23 cellular contexts compared by ENCODE assay signal in the genomic region with DNA sequence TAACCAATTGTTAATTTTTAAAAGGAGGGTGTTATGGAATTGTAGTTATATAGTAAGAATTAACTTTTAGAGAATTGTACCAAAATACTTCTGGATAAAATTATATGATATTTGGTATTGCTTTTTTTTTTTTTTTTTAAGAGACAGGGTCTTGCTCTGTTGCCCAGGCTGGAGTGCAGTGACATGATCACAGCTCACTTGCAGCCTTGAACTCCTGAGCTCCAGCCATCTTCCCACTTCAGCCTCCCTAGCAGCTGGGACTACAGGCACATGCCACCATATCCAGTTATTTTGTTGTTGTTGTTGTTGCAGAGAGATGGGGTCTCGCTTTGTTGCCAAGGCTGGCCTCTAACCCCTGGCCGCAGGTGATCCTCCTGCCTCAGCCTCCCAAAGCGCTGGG. TPM values are rescaled to one million over a fixed set of nuclear protein-coding genes. Genes with fewer than 3 reads are reported as not detected.
DNase-seq lines count a peak whose midpoint lies in the region; ATAC-seq, FAIRE-seq and TF ChIP-seq lines count a peak whose summit lies in the region.
"Had no signal": no experiment of that assay in that cellular context is flagged by ENCODE, and none has a peak within 500 bp of the region (broad histone marks: within the 10 kb centered on the region; RNA-seq: fewer than 3 reads in every experiment).

No MANE protein-coding gene starts in this region.

- H3K27me3 Mint-ChIP-seq in WTC11 (ENCODE audit: low read depth): no peaks in the 10 kb centered on the region
- H3K27me3 Mint-ChIP-seq: B cell had no signal

- H4K91ac ChIP-seq in H1 (replicated peaks; ENCODE audit: insufficient read length, low read length): no peak overlapping the region

- H3K4me1 ChIP-seq in HepG2 (ENCODE audit: insufficient read depth, low read length) (peaks cover 61% of the 10 kb centered on the region), right lobe of liver (peaks cover 0 to 4% (median 1%) of the 10 kb centered on the region in 4 donors), H1 (replicated peaks in 1 of 4; ENCODE audit: control insufficient read depth in 3 of 4, insufficient read depth in 4 of 4, low read length in 3 of 4) (peaks cover 11 to 28% (median 16%) of the 10 kb centered on the region in 4 experiments), transverse colon (no peaks in the 10 kb centered on the region)

- no peaks in the 10 kb centered on the region for H3K36me3 ChIP-seq in HepG2 (replicated peaks in 1 of 2; ENCODE audit: control insufficient read depth in 1 of 2, insufficient read depth in 2 of 2, low read length in 2 of 2)
- no peaks in the 10 kb centered on the region for H3K36me3 ChIP-seq in right lobe of liver
- H3K36me3 ChIP-seq in H1 (ENCODE audit: control insufficient read depth in 2 of 4, insufficient read depth in 4 of 4, low read length in 3 of 4): no peaks in the 10 kb centered on the region
- no peaks in the 10 kb centered on the region for H3K36me3 ChIP-seq in transverse colon
- H3K36me3 ChIP-seq: BLaER1 had no signal

- CTCF ChIA-PET in HepG2 (lab: Yijun Ruan, JAX; ENCODE audit: low intra/inter-chr PET ratio, low total read pairs) (no interaction called here), WTC11 (lab: Charles Lee) (interaction anchor here (1.8 kb wide), 1 partner anchor 99 kb away, joined by 5 read pairs; no protein-coding TSS in a partner anchor), H1 (lab: Charles Lee; ENCODE audit: partially characterized antibody) (interaction anchor here (1.7 kb wide), 1 partner anchor 23 kb away, joined by 3 read pairs; no protein-coding TSS in a partner anchor)

- H3K9ac ChIP-seq in HepG2 (ENCODE audit: insufficient read depth, low read depth, low read length): no peak overlapping the region
- no peak overlapping the region for H3K9ac ChIP-seq in H1 (replicated peaks in 1 of 4; ENCODE audit: extremely low read depth in 1 of 4, low read depth in 3 of 4, low read length in 3 of 4)
- H3K9ac ChIP-seq: BLaER1 had no signal

- H3K36me3 Mint-ChIP-seq in WTC11: no peaks in the 10 kb centered on the region
- H3K36me3 Mint-ChIP-seq: CD8-positive, alpha-beta T cell had no signal

- H3K4me3 Mint-ChIP-seq in WTC11: no peak overlapping the region
- H3K4me3 Mint-ChIP-seq: B cell; CD14-positive monocyte; CD8-positive, alpha-beta T cell had no signal

- no peak overlapping the region for H3K23ac ChIP-seq in H1 (ENCODE audit: insufficient read length)

- TF ChIP-seq EP300 in HepG2 (IDR thresholded peaks at IDR 0.05; ENCODE audit: low read depth in 2 of 2, low read length in 2 of 2): no peak
- TF ChIP-seq EP300 in HepG2 (CRISPR knock-in tag; IDR thresholded peaks at IDR 0.05; ENCODE audit: borderline replicate concordance): no peak
- TF ChIP-seq EP300 in H1 (IDR thresholded peaks at IDR 0.05; ENCODE audit: borderline replicate concordance in 1 of 2, low read depth in 2 of 2, low read length in 2 of 2): no peak
- no peak for TF ChIP-seq EP300 in transverse colon (IDR thresholded peaks at IDR 0.05; ENCODE audit: low read depth)

- H4K8ac ChIP-seq in H1 (ENCODE audit: extremely low read depth, insufficient read depth, low read length): no peak overlapping the region

- no peaks in the 10 kb centered on the region for H3K23me2 ChIP-seq in H1 (ENCODE audit: low read depth, low read length)

- no peak overlapping the region for H3K14ac ChIP-seq in H1 (ENCODE audit: insufficient read length)

- peaks cover 35% of the 10 kb centered on the region for H3K4me1 Mint-ChIP-seq in WTC11

- H4K20me1 ChIP-seq in HepG2 (ENCODE audit: insufficient read depth, low read length): no peaks in the 10 kb centered on the region
- H4K20me1 ChIP-seq in H1 (replicated peaks in 1 of 2; ENCODE audit: control insufficient read depth in 1 of 2, insufficient read depth in 2 of 2, low read length in 2 of 2): no peaks in the 10 kb centered on the region
- H4K20me1 ChIP-seq: BLaER1 had no signal

- ATAC-seq in HepG2 (no peak), right lobe of liver (no peak), WTC11 (no peak), left lobe of liver (no peak)
- ATAC-seq: CD8-positive, alpha-beta T cell; GM12878 had no signal

- TF ChIP-seq RAD21 in HepG2 (CRISPR knock-in tag; IDR thresholded peaks at IDR 0.05) (no peak), H1 (IDR thresholded peaks at IDR 0.05 in 1 of 2, conservative IDR thresholded peaks at IDR 0.05 in 1 of 2; ENCODE audit: low read depth in 2 of 2, low read length in 2 of 2) (no peak)

- H2BK12ac ChIP-seq in H1 (ENCODE audit: low read depth, low read length): no peak overlapping the region

- FAIRE-seq in HepG2 (lab: Jason Lieb, UNC): no peak
- FAIRE-seq in H1 (lab: Jason Lieb, UNC): no peak
- FAIRE-seq: A204.1, GM12878 had no signal

- H4K5ac ChIP-seq in H1 (ENCODE audit: insufficient read length, low read depth, low read length): no peak overlapping the region

- POLR2A ChIA-PET in HepG2 (lab: Yijun Ruan, JAX) (no interaction called here), WTC11 (lab: Charles Lee) (no interaction called here), H1 (lab: Charles Lee; ENCODE audit: partially characterized antibody) (interaction anchor here (0.7 kb wide), 1 partner anchor 14 kb away, joined by 3 read pairs; no protein-coding TSS in a partner anchor)

- BruUV-seq in HepG2 (replicated peaks; lab: Mats Ljungman, UMichigan): no TSS peak

- no peak overlapping the region for H3K4ac ChIP-seq in H1 (replicated peaks; ENCODE audit: insufficient read length, low read depth, low read length)

- H3K79me1 ChIP-seq in H1 (ENCODE audit: low read depth, low read length): no peaks in the 10 kb centered on the region

- H3K9me3 ChIP-seq in HepG2 (ENCODE audit: low read length) (no peaks in the 10 kb centered on the region), right lobe of liver (no peaks in the 10 kb centered on the region), H1 (ENCODE audit: insufficient read depth in 2 of 2, low read depth in 1 of 2, low read length in 1 of 2) (no peaks in the 10 kb centered on the region), transverse colon (no peaks in the 10 kb centered on the region)
- H3K9me3 ChIP-seq: BLaER1, Caco-2 had no signal

- no peak overlapping the region for H3K18ac ChIP-seq in H1 (ENCODE audit: extremely low read depth, low read length)

- H3K27me3 ChIP-seq in HepG2 (ENCODE audit: control insufficient read depth in 1 of 2, insufficient read depth in 2 of 2, low read length in 2 of 2) (no peaks in the 10 kb centered on the region), right lobe of liver (no peaks in the 10 kb centered on the region), H1 (replicated peaks in 1 of 4; ENCODE audit: control insufficient read depth in 3 of 4, extremely low read depth in 1 of 4, insufficient read depth in 3 of 4, low read length in 3 of 4) (no peaks in the 10 kb centered on the region), transverse colon (peaks cover 17% of the 10 kb centered on the region)
- H3K27me3 ChIP-seq: BLaER1 had no signal

- intact Hi-C loops in HepG2 (cut with micrococcal nuclease; ENCODE audit: unreplicated experiment) (no loop called here), right lobe of liver (cut with DNase I) (no loop called here), transverse colon (cut with DNase I; ENCODE audit: low total_unique reads) (no loop called here)

- TF ChIP-seq POLR2A in HepG2 (IDR thresholded peaks at IDR 0.05; ENCODE audit: insufficient read depth in 1 of 2, low read depth in 2 of 2, low read length in 2 of 2) (no peak), right lobe of liver (IDR thresholded peaks at IDR 0.05) (no peak), H1 (IDR thresholded peaks at IDR 0.05; ENCODE audit: control extremely low read depth in 1 of 2, low read depth in 2 of 2, low read length in 2 of 2) (no peak), transverse colon (IDR thresholded peaks at IDR 0.05) (no peak)

- H3K79me2 ChIP-seq in HepG2 (ENCODE audit: insufficient read depth, low read length) (no peaks in the 10 kb centered on the region), H1 (ENCODE audit: control insufficient read depth in 1 of 2, insufficient read depth in 2 of 2, low read length in 2 of 2) (no peaks in the 10 kb centered on the region; a peak in 1 of 4 replicates)

- H3K56ac ChIP-seq in H1 (replicated peaks; ENCODE audit: insufficient read length, low read depth, low read length): no peak overlapping the region

- 100% methylated on average over 3 of the region's 3 CpGs for WGBS in HepG2 (ENCODE audit: low lambda C conversion rate)
- WGBS in right lobe of liver (ENCODE audit: insufficient coverage, low coverage, low lambda C conversion rate, missing lambda C conversion rate): 86% methylated on average over 2 of the region's 3 CpGs
- 89% methylated on average over 3 of the region's 3 CpGs; no CpG with 5 or more reads in 1 of the 2 experiments for WGBS in H1 (ENCODE audit: extremely low coverage in 1 of 2, insufficient coverage in 1 of 2, insufficient read length in 1 of 2, insufficient replicate concordance in 2 of 2, low coverage in 1 of 2, low lambda C conversion rate in 2 of 2, missing lambda C conversion rate in 1 of 2), 2 experiments
- 98% methylated on average over 3 of the region's 3 CpGs; no CpG with 5 or more reads in 1 of the 2 donors for WGBS in transverse colon (ENCODE audit: low coverage in 1 of 2), 2 donors

- H3K4me2 ChIP-seq in HepG2 (ENCODE audit: low read depth, low read length) (no peak overlapping the region), H1 (ENCODE audit: insufficient read depth in 1 of 2, low read depth in 2 of 2, low read length in 2 of 2) (no peak overlapping the region)
- H3K4me2 ChIP-seq: BLaER1 had no signal

- no peak overlapping the region for H2BK120ac ChIP-seq in H1 (replicated peaks; ENCODE audit: low read depth, low read length)

- no peak overlapping the region for H3K27ac Mint-ChIP-seq in WTC11
- H3K27ac Mint-ChIP-seq: B cell; CD14-positive monocyte; CD8-positive, alpha-beta T cell had no signal

- H2BK20ac ChIP-seq in H1 (ENCODE audit: low read length): no peak overlapping the region

- H2BK15ac ChIP-seq in H1 (ENCODE audit: low read length): 0 out of 2 replicates have a peak overlapping the region, but pooled peaks have one; percentile 6

- in situ Hi-C loops in HepG2 (cut with HindIII; ENCODE audit: extremely low pct_ligation_motif_present, low pct_unique_long_range_greater_than_20kb): loop anchor here (25.0 kb wide), 1 partner anchor 462 kb away; no protein-coding TSS in a partner anchor
- in situ Hi-C loops in transverse colon (cut with MboI; ENCODE audit: low pct_ligation_motif_present in 1 of 4, low pct_unique_long_range_greater_than_20kb in 1 of 4, low sequenced_read_pairs in 3 of 4): no loop called here

- H2AFZ ChIP-seq in HepG2 (ENCODE audit: low read length): no peak overlapping the region
- H2AFZ ChIP-seq in H1 (ENCODE audit: low read length): no peak overlapping the region

- DNase-seq in HepG2 (ENCODE audit: low spot score): no peak
- DNase-seq in right lobe of liver: no peak
- no peak for DNase-seq in WTC11 (ENCODE audit: low spot score)
- no peak for DNase-seq in H1 (ENCODE audit: low read depth in 1 of 2, low spot score in 2 of 2)
- DNase-seq in left lobe of liver (ENCODE audit: low spot score): no peak
- no peak for DNase-seq in transverse colon
- no peak for DNase-seq in DMS 273 (lab: John Stamatoyannopoulos, UW; ENCODE audit: unreplicated experiment)
- no peak for DNase-seq in NCI-H1048 (lab: John Stamatoyannopoulos, UW)
- DNase-seq: Caco-2; CD8-positive, alpha-beta T cell; DMS 273 treated with DMSO at 0.1 percent for 48 hours; DMS79; EL; GDM1; GOT3; H7; HCEC 1CT had no signal

- no peak overlapping the region for H2BK5ac ChIP-seq in H1 (ENCODE audit: low read depth, low read length)

- H3K27ac ChIP-seq in HepG2 (ENCODE audit: extremely low read length, insufficient read depth, low read length): no peak overlapping the region
- H3K27ac ChIP-seq in right lobe of liver: no peak overlapping the region
- no peak overlapping the region for H3K27ac ChIP-seq in H1 (ENCODE audit: low read depth, low read length)
- no peak overlapping the region for H3K27ac ChIP-seq in transverse colon
- H3K27ac ChIP-seq: 22Rv1, BLaER1 had no signal

- H3K9me3 Mint-ChIP-seq in WTC11: peaks cover 11% of the 10 kb centered on the region
- H3K9me3 Mint-ChIP-seq: CD8-positive, alpha-beta T cell had no signal

- H3K4me3 ChIP-seq in HepG2 (replicated peaks in 1 of 3; ENCODE audit: insufficient read depth in 1 of 3, low read depth in 2 of 3, low read length in 3 of 3) (no peak overlapping the region), right lobe of liver (no peak overlapping the region), H1 (ENCODE audit: extremely low read depth in 1 of 4, insufficient read depth in 2 of 4, low read depth in 3 of 4, low read length in 4 of 4) (no peak overlapping the region), transverse colon (no peak overlapping the region)
- H3K4me3 ChIP-seq: BLaER1, GM12878 had no signal

- no peak overlapping the region for H2AK5ac ChIP-seq in H1 (ENCODE audit: low read depth, low read length)

- TF ChIP-seq CTCF in HepG2 (CRISPR knock-in tag; IDR thresholded peaks at IDR 0.05): no peak
- TF ChIP-seq CTCF in right lobe of liver (IDR thresholded peaks at IDR 0.05): no peak
- TF ChIP-seq CTCF in WTC11 (IDR thresholded peaks at IDR 0.05): no peak
- TF ChIP-seq CTCF in H1 (IDR thresholded peaks at IDR 0.05; ENCODE audit: control extremely low read depth in 1 of 3, insufficient read depth in 1 of 3, low read depth in 1 of 3, low read length in 3 of 3): no peak
- no peak for TF ChIP-seq CTCF in transverse colon (IDR thresholded peaks at IDR 0.05)

RNA-seq across cellular contexts. Expression of a gene that starts 8.5 kb away (rescaled TPM):
- total RNA-seq in HepG2 (2016; rRNA removed; fragmentation: Illumina TruSeq; extraction: Trizol): 3.7 and 4.1 TPM in 2 replicates
- total RNA-seq in HepG2 (2016; cell fraction: cytosol; rRNA removed; fragmentation: Illumina TruSeq; extraction: Trizol; ENCODE audit: low read depth): 10.0 and 10.5 TPM in 2 replicates
- total RNA-seq in HepG2 (2016; cell fraction: insoluble cytoplasmic fraction; rRNA removed; fragmentation: Illumina TruSeq; extraction: Trizol): 2.8 and 4.2 TPM in 2 replicates
- total RNA-seq in HepG2 (2016; cell fraction: membrane; rRNA removed; fragmentation: Illumina TruSeq; extraction: Trizol): 8.1 and 9.2 TPM in 2 replicates
- 4.0 and 4.3 TPM in 2 replicates for total RNA-seq in HepG2 (2016; cell fraction: nucleus; rRNA removed; fragmentation: Illumina TruSeq; extraction: Trizol)
- polyA plus RNA-seq in HepG2 (2011; rRNA removed): 15.2 and 15.9 TPM in 2 replicates
- polyA plus RNA-seq in HepG2 (2011; cell fraction: cytosol; rRNA removed): 11.5 and 13.0 TPM in 2 replicates
- 26.9 and 29.6 TPM in 2 replicates for polyA plus RNA-seq in HepG2 (2011; cell fraction: nucleus; rRNA removed)
- 7.0 and 8.7 TPM in 2 replicates for polyA plus RNA-seq in HepG2 (2012)
- polyA plus RNA-seq in HepG2 (2016; cell fraction: cytosol; fragmentation: Illumina TruSeq; extraction: Trizol; ENCODE audit: low read depth): 3.0 and 5.3 TPM in 2 replicates
- 2.2 and 2.8 TPM in 2 replicates for polyA plus RNA-seq in HepG2 (2016; cell fraction: insoluble cytoplasmic fraction; fragmentation: Illumina TruSeq; extraction: Trizol; ENCODE audit: low read depth)
- polyA plus RNA-seq in HepG2 (2016; cell fraction: membrane; fragmentation: Illumina TruSeq; extraction: Trizol; ENCODE audit: low read depth): 3.9 and 4.3 TPM in 2 replicates
- polyA plus RNA-seq in HepG2 (2016; cell fraction: nucleus; fragmentation: Illumina TruSeq; extraction: Trizol; ENCODE audit: insufficient read depth, low read depth): 4.4 and 5.4 TPM in 2 replicates
- 45.9 and 48.0 TPM in 2 replicates for polyA minus RNA-seq in HepG2 (2011; rRNA and poly(A)+ RNA removed; ENCODE audit: low replicate concordance)
- 8.9 and 10.0 TPM in 2 replicates for polyA minus RNA-seq in HepG2 (2011; cell fraction: cytosol; rRNA and poly(A)+ RNA removed)
- polyA minus RNA-seq in HepG2 (2011; cell fraction: nucleus; rRNA and poly(A)+ RNA removed): 38.7 and 40.7 TPM in 2 replicates
- total RNA-seq in right lobe of liver: 1 to 10 TPM; 1.2 to 3.3 (median 2.5) TPM
- total RNA-seq in WTC11 (2021): 6.9 to 7.9 TPM (median 7.5 TPM) in 3 replicates
- 3.6 and 4.0 TPM in 2 replicates for total RNA-seq in H1 (2021; fragmentation: NEBNext Ultra II Directional; extraction: Animal tissue kit (Norgen Biotek cat#: 25700))
- 3.3 and 4.3 TPM in 2 replicates for polyA plus RNA-seq in H1 (2011; rRNA removed)
- polyA plus RNA-seq in H1 (2011; cell fraction: cytosol; rRNA removed): 3.4 TPM
- polyA plus RNA-seq in H1 (2011; cell fraction: nucleus; rRNA removed): 5.4 TPM
- 1.5 to 2.9 TPM (median 2.5 TPM) in 4 replicates for polyA plus RNA-seq in H1 (2012, experiment 1 of 2)
- polyA plus RNA-seq in H1 (2012, experiment 2 of 2): 1.3 TPM
- polyA plus RNA-seq in H1 (2013, experiment 1 of 2): 1.3 TPM
- 2.0 TPM for polyA plus RNA-seq in H1 (2013, experiment 2 of 2)
- polyA minus RNA-seq in H1 (2011; rRNA and poly(A)+ RNA removed): 13.2 and 16.1 TPM in 2 replicates
- polyA minus RNA-seq in H1 (2011; cell fraction: cytosol; rRNA and poly(A)+ RNA removed): 3.5 TPM
- polyA minus RNA-seq in H1 (2011; cell fraction: nucleus; rRNA and poly(A)+ RNA removed): 13.3 TPM
- total RNA-seq in left lobe of liver: 3.4 TPM
- total RNA-seq in transverse colon: 1 to 10 TPM in 2 of 4 donors, under 1 TPM in 1, not detected in 1; 0.41 to 4.4 (median 1.6) TPM

RNA-seq across cellular contexts. Expression of a gene that starts 8.9 kb away (rescaled TPM):
- total RNA-seq in HepG2 (2016; rRNA removed; fragmentation: Illumina TruSeq; extraction: Trizol) (0.67 and 1.1 TPM in 2 replicates), right lobe of liver (1 to 10 TPM in 1 of 6 experiments, under 1 TPM in 5; 0.19 to 1.2 (median 0.45) TPM), WTC11 (2021) (0.14 to 0.22 TPM (median 0.16 TPM) in 3 replicates), left lobe of liver (0.40 TPM), transverse colon (under 1 TPM in 2 of 4 donors, not detected in 2; 0.14 to 0.48 TPM)
- total RNA-seq in HepG2 (2016; cell fraction: cytosol; rRNA removed; fragmentation: Illumina TruSeq; extraction: Trizol; ENCODE audit: low read depth): 0.51 TPM in 1 of 2 replicates, not detected in the other
- total RNA-seq in HepG2 (2016; cell fraction: insoluble cytoplasmic fraction; rRNA removed; fragmentation: Illumina TruSeq; extraction: Trizol): 1.1 and 1.3 TPM in 2 replicates
- 0.53 and 0.69 TPM in 2 replicates for total RNA-seq in HepG2 (2016; cell fraction: membrane; rRNA removed; fragmentation: Illumina TruSeq; extraction: Trizol)
- 1.1 and 1.6 TPM in 2 replicates for total RNA-seq in HepG2 (2016; cell fraction: nucleus; rRNA removed; fragmentation: Illumina TruSeq; extraction: Trizol)
- polyA plus RNA-seq in HepG2 (2011; rRNA removed) (27.2 and 44.7 TPM in 2 replicates), H1 (2011; rRNA removed) (0.13 and 0.17 TPM in 2 replicates)
- polyA plus RNA-seq in HepG2 (2011; cell fraction: cytosol; rRNA removed): 33.2 and 35.3 TPM in 2 replicates
- polyA plus RNA-seq in HepG2 (2011; cell fraction: nucleus; rRNA removed): 13.0 and 13.3 TPM in 2 replicates
- 5.7 and 9.7 TPM in 2 replicates for polyA plus RNA-seq in HepG2 (2012)
- 0.05 and 0.06 TPM in 2 replicates for polyA plus RNA-seq in HepG2 (2016; cell fraction: cytosol; fragmentation: Illumina TruSeq; extraction: Trizol; ENCODE audit: low read depth)
- polyA plus RNA-seq in HepG2 (2016; cell fraction: insoluble cytoplasmic fraction; fragmentation: Illumina TruSeq; extraction: Trizol; ENCODE audit: low read depth): 0.59 and 0.61 TPM in 2 replicates
- 0.28 and 0.40 TPM in 2 replicates for polyA plus RNA-seq in HepG2 (2016; cell fraction: membrane; fragmentation: Illumina TruSeq; extraction: Trizol; ENCODE audit: low read depth)
- polyA plus RNA-seq in HepG2 (2016; cell fraction: nucleus; fragmentation: Illumina TruSeq; extraction: Trizol; ENCODE audit: insufficient read depth, low read depth): 1.5 TPM in 2 replicates
- polyA minus RNA-seq in HepG2 (2011; rRNA and poly(A)+ RNA removed; ENCODE audit: low replicate concordance): 137 and 162 TPM in 2 replicates
- polyA minus RNA-seq in HepG2 (2011; cell fraction: cytosol; rRNA and poly(A)+ RNA removed): 56.6 and 65.6 TPM in 2 replicates
- polyA minus RNA-seq in HepG2 (2011; cell fraction: nucleus; rRNA and poly(A)+ RNA removed): 28.5 and 31.0 TPM in 2 replicates
- total RNA-seq in H1 (2021; fragmentation: NEBNext Ultra II Directional; extraction: Animal tissue kit (Norgen Biotek cat#: 25700)): 0.08 and 0.22 TPM in 2 replicates
- polyA plus RNA-seq in H1 (2011; cell fraction: cytosol; rRNA removed): 0.28 TPM
- polyA plus RNA-seq in H1 (2011; cell fraction: nucleus; rRNA removed): 0.11 TPM
- polyA plus RNA-seq in H1 (2012, experiment 1 of 2): 0.08 to 0.09 TPM in 2 of 4 replicates, not detected in the others
- 0.10 TPM for polyA plus RNA-seq in H1 (2012, experiment 2 of 2)
- 0.04 TPM for polyA plus RNA-seq in H1 (2013, experiment 1 of 2)
- 0.04 TPM for polyA plus RNA-seq in H1 (2013, experiment 2 of 2)
- 0.54 TPM in 1 of 2 replicates, not detected in the other for polyA minus RNA-seq in H1 (2011; rRNA and poly(A)+ RNA removed)
- polyA minus RNA-seq in H1 (2011; cell fraction: cytosol; rRNA and poly(A)+ RNA removed): not detected
- polyA minus RNA-seq in H1 (2011; cell fraction: nucleus; rRNA and poly(A)+ RNA removed): 0.50 TPM

RNA-seq across cellular contexts. Expression of a gene that starts 52.0 kb away (rescaled TPM):
- total RNA-seq in HepG2 (2016; rRNA removed; fragmentation: Illumina TruSeq; extraction: Trizol) (86.9 and 99.9 TPM in 2 replicates), right lobe of liver (10 to 100 TPM; 15.3 to 31.2 (median 18.2) TPM), WTC11 (2021) (54.6 to 79.0 TPM (median 73.6 TPM) in 3 replicates), left lobe of liver (21.1 TPM), transverse colon (10 to 100 TPM in 3 of 4 donors, not detected in 1; 32.7 to 45.6 (median 32.8) TPM)
- total RNA-seq in HepG2 (2016; cell fraction: cytosol; rRNA removed; fragmentation: Illumina TruSeq; extraction: Trizol; ENCODE audit: low read depth): 152 and 160 TPM in 2 replicates
- total RNA-seq in HepG2 (2016; cell fraction: insoluble cytoplasmic fraction; rRNA removed; fragmentation: Illumina TruSeq; extraction: Trizol): 81.8 and 92.5 TPM in 2 replicates
- 189 and 196 TPM in 2 replicates for total RNA-seq in HepG2 (2016; cell fraction: membrane; rRNA removed; fragmentation: Illumina TruSeq; extraction: Trizol)
- 37.7 and 40.8 TPM in 2 replicates for total RNA-seq in HepG2 (2016; cell fraction: nucleus; rRNA removed; fragmentation: Illumina TruSeq; extraction: Trizol)
- polyA plus RNA-seq in HepG2 (2011; rRNA removed) (66.7 and 90.2 TPM in 2 replicates), H1 (2011; rRNA removed) (37.7 and 49.5 TPM in 2 replicates)
- polyA plus RNA-seq in HepG2 (2011; cell fraction: cytosol; rRNA removed): 51.3 and 62.4 TPM in 2 replicates
- 58.4 and 64.2 TPM in 2 replicates for polyA plus RNA-seq in HepG2 (2011; cell fraction: nucleus; rRNA removed)
- 53.5 and 72.8 TPM in 2 replicates for polyA plus RNA-seq in HepG2 (2012)
- 179 and 214 TPM in 2 replicates for polyA plus RNA-seq in HepG2 (2016; cell fraction: cytosol; fragmentation: Illumina TruSeq; extraction: Trizol; ENCODE audit: low read depth)
- polyA plus RNA-seq in HepG2 (2016; cell fraction: insoluble cytoplasmic fraction; fragmentation: Illumina TruSeq; extraction: Trizol; ENCODE audit: low read depth): 114 TPM in 2 replicates
- 217 and 242 TPM in 2 replicates for polyA plus RNA-seq in HepG2 (2016; cell fraction: membrane; fragmentation: Illumina TruSeq; extraction: Trizol; ENCODE audit: low read depth)
- polyA plus RNA-seq in HepG2 (2016; cell fraction: nucleus; fragmentation: Illumina TruSeq; extraction: Trizol; ENCODE audit: insufficient read depth, low read depth): 90.4 and 92.9 TPM in 2 replicates
- 28.1 and 28.3 TPM in 2 replicates for polyA minus RNA-seq in HepG2 (2011; rRNA and poly(A)+ RNA removed; ENCODE audit: low replicate concordance)
- 24.0 and 24.3 TPM in 2 replicates for polyA minus RNA-seq in HepG2 (2011; cell fraction: cytosol; rRNA and poly(A)+ RNA removed)
- 21.6 and 25.6 TPM in 2 replicates for polyA minus RNA-seq in HepG2 (2011; cell fraction: nucleus; rRNA and poly(A)+ RNA removed)
- total RNA-seq in H1 (2021; fragmentation: NEBNext Ultra II Directional; extraction: Animal tissue kit (Norgen Biotek cat#: 25700)): 66.4 and 71.0 TPM in 2 replicates
- 51.8 TPM for polyA plus RNA-seq in H1 (2011; cell fraction: cytosol; rRNA removed)
- polyA plus RNA-seq in H1 (2011; cell fraction: nucleus; rRNA removed): 33.2 TPM
- 41.9 to 66.4 TPM (median 42.7 TPM) in 4 replicates for polyA plus RNA-seq in H1 (2012, experiment 1 of 2)
- 27.4 TPM for polyA plus RNA-seq in H1 (2012, experiment 2 of 2)
- polyA plus RNA-seq in H1 (2013, experiment 1 of 2): 104 TPM
- polyA plus RNA-seq in H1 (2013, experiment 2 of 2): 114 TPM
- polyA minus RNA-seq in H1 (2011; rRNA and poly(A)+ RNA removed): 21.5 and 37.8 TPM in 2 replicates
- 12.8 TPM for polyA minus RNA-seq in H1 (2011; cell fraction: cytosol; rRNA and poly(A)+ RNA removed)
- polyA minus RNA-seq in H1 (2011; cell fraction: nucleus; rRNA and poly(A)+ RNA removed): 31.9 TPM
